8 cellular contexts compared by ENCODE assay signal in the genomic region with DNA sequence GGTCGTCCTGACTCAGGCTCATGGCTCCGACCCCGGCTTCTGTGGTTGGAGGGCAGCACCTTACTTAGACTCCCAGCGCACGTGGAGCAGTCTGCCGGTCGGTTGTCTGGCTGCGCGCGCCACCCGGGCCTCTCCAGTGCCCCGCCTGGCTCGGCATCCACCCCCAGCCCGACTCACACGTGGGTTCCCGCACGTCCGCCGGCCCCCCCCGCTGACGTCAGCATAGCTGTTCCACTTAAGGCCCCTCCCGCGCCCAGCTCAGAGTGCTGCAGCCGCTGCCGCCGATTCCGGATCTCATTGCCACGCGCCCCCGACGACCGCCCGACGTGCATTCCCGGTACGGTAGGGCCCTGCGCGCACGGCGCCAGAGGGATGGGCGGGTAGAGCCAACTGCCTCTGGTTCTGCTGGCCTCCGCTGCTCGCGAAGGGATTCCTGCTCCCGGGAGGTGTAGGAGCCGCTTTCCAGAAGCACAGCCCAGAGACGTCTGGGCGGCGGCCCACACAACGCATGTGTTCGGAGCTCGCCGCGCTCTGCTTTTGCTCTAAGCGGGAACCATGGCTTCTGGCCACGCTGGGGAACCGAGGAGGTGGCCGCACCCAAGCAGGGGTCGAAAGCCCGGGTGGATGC. TPM values are rescaled to one million over a fixed set of nuclear protein-coding genes. Genes with fewer than 3 reads are reported as not detected.
DNase-seq lines count a peak whose midpoint lies in the region; TF ChIP-seq lines count a peak whose summit lies in the region.

Gene LDHA, plus strand, starts transcription at position 264 of the 628 bp plus-strand sequence. CDS start 2,280 bp downstream, outside the sequence.

- no peak within 1 kb of the TSS for H2AK5ac ChIP-seq in H9 (ENCODE audit: insufficient read length, low read length)

- no peak within 1 kb of the TSS for H3K23ac ChIP-seq in H9 (ENCODE audit: insufficient read length, low read depth, low read length)

- peak within 1 kb of the TSS; percentile 43 for H2AFZ ChIP-seq in H9 (ENCODE audit: low read length)

- no peak within 1 kb of the TSS for H3K56ac ChIP-seq in H9 (ENCODE audit: insufficient read length, low read depth, low read length)

- no peak within 1 kb of the TSS for H2BK15ac ChIP-seq in H9 (ENCODE audit: low read depth, low read length)

- H2BK5ac ChIP-seq in H9 (ENCODE audit: insufficient read length, low read length) = no peak within 1 kb of the TSS

- no peak within 1 kb of the TSS for H3K4ac ChIP-seq in H9 (ENCODE audit: low read depth, low read length)

- no CpG with 5 or more reads among the region's 60 CpGs for WGBS in H9 (ENCODE audit: extremely low coverage, insufficient read length, low lambda C conversion rate)

- H2BK20ac ChIP-seq in H9 (ENCODE audit: low read depth, low read length, poor library complexity, severe bottlenecking) = no peak within 1 kb of the TSS

- H4K8ac ChIP-seq in H9 (replicated peaks; ENCODE audit: insufficient read length, low read depth, low read length) = no peak within 1 kb of the TSS

- H4K5ac ChIP-seq in H9 (ENCODE audit: insufficient read length, low read depth, low read length) = peak within 1 kb of the TSS; percentile 13

- H3K23me2 ChIP-seq in H9 (ENCODE audit: insufficient read length, low read depth, low read length, poor library complexity, severe bottlenecking) = peaks cover 15% of the 10 kb centered on the region

- DNase-seq in ELR (ENCODE audit: low read depth) (peak; percentile 98), H9 (peak; percentile 89), MG63 (peak; percentile 96), SHP77 (lab: John Stamatoyannopoulos, UW) (peak; percentile 83 to 86), fibroblast of the aortic adventitia (ENCODE audit: low read depth) (peak; percentile 95), nephron progenitor cell (peak; percentile 90)
- peak; percentile 97 for DNase-seq in activated effector memory CD4-positive, alpha-beta T cell treated with Interleukin-2 at 50 U/mL for 16 hours

- H3K36me3 Mint-ChIP-seq in H9 (ENCODE audit: insufficient read depth in 1 of 3, low read depth in 3 of 3) (peaks cover 13 to 33% (median 26%) of the 10 kb centered on the region in 3 experiments; a peak in 6 of 7 replicates), nephron progenitor cell (ENCODE audit: low read depth) (peaks cover 27% of the 10 kb centered on the region)
- H3K36me3 Mint-ChIP-seq in stimulated activated naive CD8-positive, alpha-beta T cell treated with anti-CD3 and anti-CD28 coated beads, Interleukin-15, Interleukin-2, amounts not matched to agents 100 ng/mL and 50 ng/mL, for 24 hours (ENCODE audit: low read depth) = peaks cover 47% of the 10 kb centered on the region

- H3K27ac ChIP-seq in H9 (ENCODE audit: insufficient read length, low read depth, low read length) = no peak within 1 kb of the TSS

- H3K9ac ChIP-seq in H9 (ENCODE audit: extremely low read depth, insufficient read length, low read length) = peak within 1 kb of the TSS; percentile 71

- H3K4me3 ChIP-seq in MG63 = peak within 1 kb of the TSS; percentile 94
- H3K4me3 ChIP-seq in fibroblast of the aortic adventitia (ENCODE audit: low read depth, low read length) = peak within 1 kb of the TSS; percentile 98

- H3K9me3 ChIP-seq in H9 (ENCODE audit: control insufficient read depth, low read depth, low read length) (no peaks in the 10 kb centered on the region), MG63 (no peaks in the 10 kb centered on the region)

- H2BK120ac ChIP-seq in H9 (ENCODE audit: low read depth, low read length, poor library complexity, severe bottlenecking) = peak within 1 kb of the TSS; percentile 65

- H2BK12ac ChIP-seq in H9 (ENCODE audit: insufficient read length, low read depth, low read length) = no peak within 1 kb of the TSS

- peak within 1 kb of the TSS; percentile 79 for H3K18ac ChIP-seq in H9 (ENCODE audit: insufficient read length, low read depth, low read length)

- H3K79me2 ChIP-seq in H9 (ENCODE audit: insufficient read depth, low read length) = peaks cover 10% of the 10 kb centered on the region; the same call in 1 of the 2 replicates

- peaks cover 42% of the 10 kb centered on the region for H3K36me3 ChIP-seq in MG63

- H3K9me3 Mint-ChIP-seq in H9 (no peaks in the 10 kb centered on the region), nephron progenitor cell (no peaks in the 10 kb centered on the region)
- no peaks in the 10 kb centered on the region for H3K9me3 Mint-ChIP-seq in stimulated activated naive CD8-positive, alpha-beta T cell treated with anti-CD3 and anti-CD28 coated beads, Interleukin-15, Interleukin-2, amounts not matched to agents 100 ng/mL and 50 ng/mL, for 24 hours

- no peak within 1 kb of the TSS for H4K91ac ChIP-seq in H9 (ENCODE audit: insufficient read length, low read depth, low read length)

- peaks cover 6% of the 10 kb centered on the region for H3K27me3 Mint-ChIP-seq in H9 (ENCODE audit: low read depth)
- peaks cover 5% of the 10 kb centered on the region for H3K27me3 Mint-ChIP-seq in nephron progenitor cell (ENCODE audit: low read depth, poor library complexity)
- H3K27me3 Mint-ChIP-seq in stimulated activated naive CD8-positive, alpha-beta T cell treated with anti-CD3 and anti-CD28 coated beads, Interleukin-15, Interleukin-2, amounts not matched to agents 100 ng/mL and 50 ng/mL, for 24 hours = no peaks in the 10 kb centered on the region

- no peaks in the 10 kb centered on the region for H3K79me1 ChIP-seq in H9 (ENCODE audit: insufficient read depth, low read depth, low read length, poor library complexity, severe bottlenecking)

- H3T11ph ChIP-seq in H9 (ENCODE audit: low read length) = peak within 1 kb of the TSS; percentile 24

- peak within 1 kb of the TSS; percentile 96 to 97 for H3K4me3 Mint-ChIP-seq in H9
- H3K4me3 Mint-ChIP-seq in nephron progenitor cell = peak within 1 kb of the TSS; percentile 99
- peak within 1 kb of the TSS; percentile 95 for H3K4me3 Mint-ChIP-seq in stimulated activated naive CD8-positive, alpha-beta T cell treated with anti-CD3 and anti-CD28 coated beads, Interleukin-15, Interleukin-2, amounts not matched to agents 100 ng/mL and 50 ng/mL, for 24 hours

- peaks cover 0 to 15% of the 10 kb centered on the region in 2 experiments; a peak in 3 of 4 replicates for H3K4me1 Mint-ChIP-seq in H9
- peaks cover 39% of the 10 kb centered on the region for H3K4me1 Mint-ChIP-seq in nephron progenitor cell
- H3K4me1 Mint-ChIP-seq in stimulated activated naive CD8-positive, alpha-beta T cell treated with anti-CD3 and anti-CD28 coated beads, Interleukin-15, Interleukin-2, amounts not matched to agents 100 ng/mL and 50 ng/mL, for 24 hours (ENCODE audit: low read depth) = peaks cover 76% of the 10 kb centered on the region

- peak within 1 kb of the TSS; percentile 78 to 98 (median 97); a peak in 6 of 7 replicates for H3K27ac Mint-ChIP-seq in H9
- H3K27ac Mint-ChIP-seq in nephron progenitor cell = peak within 1 kb of the TSS; percentile 98
- H3K27ac Mint-ChIP-seq in stimulated activated naive CD8-positive, alpha-beta T cell treated with anti-CD3 and anti-CD28 coated beads, Interleukin-15, Interleukin-2, amounts not matched to agents 100 ng/mL and 50 ng/mL, for 24 hours = peak within 1 kb of the TSS; percentile 99

- peak within 1 kb of the TSS; percentile 82 for H3K14ac ChIP-seq in H9 (ENCODE audit: insufficient read depth, low read length)

- H3K4me1 ChIP-seq in H9 (ENCODE audit: insufficient read depth, low read length) = 0 out of 2 replicates have a peak, but pooled peaks cover 4% of the 10 kb centered on the region

- no peaks in the 10 kb centered on the region for H4K20me1 ChIP-seq in H9 (ENCODE audit: control insufficient read depth, insufficient read depth, insufficient read length)

- TF ChIP-seq CTCF in H9 (conservative IDR thresholded peaks at IDR 0.05) (no peak), fibroblast of the aortic adventitia (IDR thresholded peaks at IDR 0.05; ENCODE audit: insufficient read depth, low read length) (no peak), nephron progenitor cell (IDR thresholded peaks at IDR 0.05) (no peak)

- H3K4me2 ChIP-seq in H9 (ENCODE audit: insufficient read depth, insufficient read length, low read length) = peak within 1 kb of the TSS; percentile 90

- H3K27me3 ChIP-seq in H9 (ENCODE audit: insufficient read depth, low read length) (peaks cover 2% of the 10 kb centered on the region; the same call in 1 of the 2 replicates), MG63 (no peaks in the 10 kb centered on the region)

RNA-seq across cellular contexts. Expression of gene LDHA, which starts in this region (rescaled TPM):
- total RNA-seq in H9 (2021) (717 and 720 TPM in 2 replicates), fibroblast of the aortic adventitia (ENCODE audit: low replicate concordance) (404 and 1,021 TPM in 2 replicates)
- total RNA-seq in MG63 (2014; rRNA removed; shearing (Covaris generic); ENCODE audit: low replicate concordance) = 319 TPM in 2 replicates
